29 cellular contexts compared by ENCODE assay signal in the genomic region with DNA sequence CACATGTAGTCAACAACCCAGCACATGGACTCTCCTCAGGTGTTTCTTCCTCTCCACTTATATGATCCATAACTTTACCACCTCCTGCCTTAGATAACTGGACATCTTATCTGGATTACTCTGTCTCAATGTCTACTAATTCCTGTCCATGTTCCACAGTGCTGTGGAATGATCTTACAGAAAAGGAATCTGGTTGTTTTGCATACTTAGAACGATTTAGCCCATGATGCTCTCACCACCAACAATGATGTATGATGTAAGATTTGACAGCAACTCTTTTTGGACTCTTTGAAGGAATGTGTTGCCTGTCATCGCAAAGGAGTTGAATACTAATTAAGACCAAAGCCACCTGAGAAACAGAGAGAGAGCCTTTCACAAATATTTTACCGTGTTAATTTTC. TPM values are rescaled to one million over a fixed set of nuclear protein-coding genes. Genes with fewer than 3 reads are reported as not detected.
"Had no signal": no experiment of that assay in that cellular context is flagged by ENCODE, and none has a peak within 500 bp of the region (broad histone marks: within the 10 kb centered on the region; RNA-seq: fewer than 3 reads in every experiment).

No MANE protein-coding gene starts in this region.

- H3K36me3 ChIP-seq: stomach, upper lobe of left lung had no signal

- H3K4me1 ChIP-seq: foreskin keratinocyte, stomach, upper lobe of left lung had no signal

- H3K4me3 ChIP-seq: lung, skin epidermis, stomach, upper lobe of left lung had no signal

- H3K4me1 Mint-ChIP-seq: activated naive CD4-positive, alpha-beta T cell treated with anti-CD3 and anti-CD28 coated beads, Interleukin-2, amount 10 ng/mL, durations not matched to agents 7 days and 5 days; activated naive CD8-positive, alpha-beta T cell treated with anti-CD3 and anti-CD28 coated beads, Interleukin-2, amount 50 U/mL, for 24 hours; nephron progenitor cell; T-cell had no signal

- H3K27ac ChIP-seq: foreskin keratinocyte, skin epidermis, stomach, upper lobe of left lung, VCaP had no signal

- H3K27ac Mint-ChIP-seq: activated naive CD4-positive, alpha-beta T cell treated with anti-CD3 and anti-CD28 coated beads, Interleukin-2, amount 10 ng/mL, durations not matched to agents 7 days and 5 days; activated naive CD8-positive, alpha-beta T cell treated with anti-CD3 and anti-CD28 coated beads, Interleukin-2, amount 50 U/mL, for 24 hours; effector memory CD8-positive, alpha-beta T cell; nephron progenitor cell; T-cell had no signal

- H3K9me3 Mint-ChIP-seq: activated naive CD4-positive, alpha-beta T cell treated with anti-CD3 and anti-CD28 coated beads, Interleukin-2, amount 10 ng/mL, durations not matched to agents 7 days and 5 days; nephron progenitor cell had no signal

- ATAC-seq: activated naive CD8-positive, alpha-beta T cell treated with anti-CD3 and anti-CD28 coated beads, Interleukin-2, amount 50 U/mL, for 24 hours; effector memory CD8-positive, alpha-beta T cell; foreskin keratinocyte; left lobe of liver; SK-N-SH treated with all-trans-retinoic acid at 6 μM for 48 hours; T-cell had no signal

- H3K27me3 Mint-ChIP-seq: activated naive CD4-positive, alpha-beta T cell treated with anti-CD3 and anti-CD28 coated beads, Interleukin-2, amount 10 ng/mL, durations not matched to agents 7 days and 5 days; activated naive CD8-positive, alpha-beta T cell treated with anti-CD3 and anti-CD28 coated beads, Interleukin-2, amount 50 U/mL, for 24 hours; effector memory CD8-positive, alpha-beta T cell; T-cell had no signal

- H3K36me3 Mint-ChIP-seq: activated naive CD4-positive, alpha-beta T cell treated with anti-CD3 and anti-CD28 coated beads, Interleukin-2, amount 10 ng/mL, durations not matched to agents 7 days and 5 days; T-cell had no signal

- H3K4me3 Mint-ChIP-seq: activated naive CD4-positive, alpha-beta T cell treated with anti-CD3 and anti-CD28 coated beads, Interleukin-2, amount 10 ng/mL, durations not matched to agents 7 days and 5 days; activated naive CD8-positive, alpha-beta T cell treated with anti-CD3 and anti-CD28 coated beads, Interleukin-2, amount 50 U/mL, for 24 hours; effector memory CD8-positive, alpha-beta T cell; nephron progenitor cell; T-cell had no signal

- H3K27me3 ChIP-seq: foreskin keratinocyte, stomach, upper lobe of left lung had no signal

- H3K9me3 ChIP-seq: stomach, upper lobe of left lung had no signal

- DNase-seq: activated CD4-positive, alpha-beta T cell treated with anti-CD3 and anti-CD28 coated beads for 1 hour; activated CD8-positive, alpha-beta memory T cell treated with anti-CD3 and anti-CD28 coated beads for 24 hours; activated CD8-positive, alpha-beta memory T cell treated with anti-CD3 and anti-CD28 coated beads, Interleukin-2, amount 50 U/mL, for 48 hours; activated effector memory CD4-positive, alpha-beta T cell treated with Interleukin-2 at 50 U/mL for 16 hours; activated naive CD4-positive, alpha-beta T cell treated with anti-CD3 and anti-CD28 coated beads, Interleukin-2, amount 10 ng/mL, durations not matched to agents 7 days and 5 days; activated naive CD8-positive, alpha-beta T cell treated with anti-CD3 and anti-CD28 coated beads, Interleukin-2, amount 50 U/mL, for 24 hours; activated T-cell treated with anti-CD3 and anti-CD28 coated beads, Interleukin-2, amount 50 U/mL, for 48 hours; anterior cingulate cortex; dermis blood vessel endothelial cell; effector memory CD8-positive, alpha-beta T cell; glutamatergic neuron; hippocampal formation; islet precursor cell; midbrain; nephron progenitor cell; occipital lobe; stimulated activated CD4-positive, alpha-beta T cell treated with anti-CD3 and anti-CD28 coated beads, Interleukin-15, amount 100 ng/mL, for 24 hours; stimulated activated CD4-positive, alpha-beta T cell treated with anti-CD3 and anti-CD28 coated beads, Interleukin-2, amount 100 ng/mL, for 48 hours; stomach; T-cell; T-helper 9 cell; upper lobe of left lung had no signal

RNA-seq across cellular contexts. Expression of a gene that starts 37.6 kb away (rescaled TPM):
- total RNA-seq: dermis blood vessel endothelial cell, foreskin keratinocyte, left lobe of liver, posterior vena cava had no signal
- polyA plus RNA-seq: foreskin keratinocyte had no signal
